6 cellular contexts compared by ENCODE assay signal in genomic region chr12:57429473-57430116, GRCh38. TPM values are rescaled to one million over a fixed set of nuclear protein-coding genes. Genes with fewer than 3 reads are reported as not detected.
DNase-seq lines count a peak whose midpoint lies in the region; ATAC-seq and TF ChIP-seq lines count a peak whose summit lies in the region.

No MANE protein-coding gene starts in this region.

- peak overlapping the region; percentile 51 for H3K4me3 ChIP-seq in AG09309 (ENCODE audit: control insufficient read depth, low read depth, low read length)
- H3K4me3 ChIP-seq in right cardiac atrium (ENCODE audit: low read length) = peak overlapping the region; percentile 99
- peak overlapping the region; percentile 80 to 97 for H3K4me3 ChIP-seq in vagina

- peaks cover 4% of the 10 kb centered on the region for H3K4me1 ChIP-seq in right cardiac atrium (ENCODE audit: control insufficient read depth, insufficient read depth, low read length)
- peaks cover 14% of the 10 kb centered on the region for H3K4me1 ChIP-seq in vagina

- H3K36me3 ChIP-seq in vagina = no peaks in the 10 kb centered on the region

- 29% methylated on average over 9 of the region's 9 CpGs for WGBS in right cardiac atrium

- TF ChIP-seq CTCF in AG09309 (IDR thresholded peaks at IDR 0.05; ENCODE audit: control insufficient read depth, insufficient read depth, low read depth, low read length, missing control alignments) (no peak), vagina (IDR thresholded peaks at IDR 0.05) (no peak)

- no peak for TF ChIP-seq POLR2A in vagina (IDR thresholded peaks at IDR 0.05)

- no peak for ATAC-seq in right cardiac atrium

- H3K27me3 ChIP-seq in right cardiac atrium (ENCODE audit: control insufficient read depth, insufficient read depth) = no peaks in the 10 kb centered on the region
- no peaks in the 10 kb centered on the region for H3K27me3 ChIP-seq in vagina

- peak overlapping the region; percentile 95 for H3K27ac ChIP-seq in right cardiac atrium (ENCODE audit: low read length)
- peak overlapping the region; percentile 97 for H3K27ac ChIP-seq in vagina

- H3K9me3 ChIP-seq in right cardiac atrium (ENCODE audit: control insufficient read depth, low read length) (no peaks in the 10 kb centered on the region), vagina (no peaks in the 10 kb centered on the region)

- intact Hi-C loops in right cardiac atrium (cut with DNase I) = no loop called here
- intact Hi-C loops in vagina (cut with DNase I) = no loop called here

- DNase-seq in AG09309 (ENCODE audit: low read depth) (no peak), OCI-M1 (lab: John Stamatoyannopoulos, UW) (peak; percentile 72), right cardiac atrium (no peak), vagina (ENCODE audit: extremely low spot score in 2 of 2) (no peak), NCI-H2081 treated with DMSO at 0.1 percent for 48 hours (lab: John Stamatoyannopoulos, UW) (no peak)
- DNase-seq in stimulated activated CD4-positive, alpha-beta T cell treated with anti-CD3 and anti-CD28 coated beads, Interleukin-1b, Interleukin-23, amount 100 ng/mL, for 48 hours = no peak

RNA-seq across cellular contexts. Expression of gene R3HDM2, which starts 1.2 kb away (rescaled TPM):
- total RNA-seq in right cardiac atrium (10 to 100 TPM; 68.3 to 85.2 (median 76.5) TPM), vagina (44.2 TPM)
- 23.1 TPM for polyA plus RNA-seq in right cardiac atrium

RNA-seq across cellular contexts. Expression of gene INHBC, which starts 5.0 kb away (rescaled TPM):
- total RNA-seq in right cardiac atrium (not detected), vagina (not detected)
- not detected for polyA plus RNA-seq in right cardiac atrium

RNA-seq across cellular contexts. Expression of gene INHBE, which starts 25.5 kb away (rescaled TPM):
- not detected for total RNA-seq in right cardiac atrium
- not detected for polyA plus RNA-seq in right cardiac atrium
- not detected for total RNA-seq in vagina

RNA-seq across cellular contexts. Expression of gene GLI1, which starts 30.0 kb away (rescaled TPM):
- total RNA-seq in right cardiac atrium (1 to 10 TPM; 1.6 to 3.1 (median 2.5) TPM), vagina (0.25 TPM)
- 0.59 TPM for polyA plus RNA-seq in right cardiac atrium

RNA-seq across cellular contexts. Expression of gene ARHGAP9, which starts 50.1 kb away (rescaled TPM):
- total RNA-seq in right cardiac atrium (10 to 100 TPM in 1 of 4 donors, 1 to 10 TPM in 3; 4.8 to 10.2 (median 7.5) TPM), vagina (28.7 TPM)
- 3.0 TPM for polyA plus RNA-seq in right cardiac atrium
